Comparison of ENCODE assay signal across 7 cellular contexts in genomic region chr9:74449060-74449459, GRCh38. TPM values are rescaled to one million over a fixed set of nuclear protein-coding genes. Genes with fewer than 3 reads are reported as not detected.
"Had no signal": no experiment of that assay in that cellular context is flagged by ENCODE, and none has a peak within 500 bp of the region (broad histone marks: within the 10 kb centered on the region; RNA-seq: fewer than 3 reads in every experiment).

No MANE protein-coding gene starts in this region.

- ATAC-seq: GM23338, K562 had no signal

- H2AFZ ChIP-seq: GM23338 had no signal

- H3K4me2 ChIP-seq: GM23338 had no signal

- H3K9me3 Mint-ChIP-seq: GM23338, H9 had no signal

- H3K27ac ChIP-seq: HL-60 had no signal

- H3K27ac Mint-ChIP-seq: GM23338, H9 had no signal

- H3K4me3 ChIP-seq: GM23338, K562 had no signal

- DNase-seq: H9, HCEC 1CT, IMR-90, KG1 had no signal

- H3K4me1 Mint-ChIP-seq: GM23338 had no signal

- H3K4me3 Mint-ChIP-seq: GM23338, H9 had no signal

RNA-seq across cellular contexts. Expression of gene RORB, which starts 48.1 kb away (rescaled TPM):
- total RNA-seq: IMR-90, K562 had no signal
- polyA plus RNA-seq: IMR-90, K562 had no signal
